ENCODE assay signal across 23 cellular contexts in genomic region chr17:60040843-60041242, GRCh38. TPM values are rescaled to one million over a fixed set of nuclear protein-coding genes. Genes with fewer than 3 reads are reported as not detected.
DNase-seq lines count a peak whose midpoint lies in the region; ATAC-seq, FAIRE-seq and TF ChIP-seq lines count a peak whose summit lies in the region.
"Had no signal": no experiment of that assay in that cellular context is flagged by ENCODE, and none has a peak within 500 bp of the region (broad histone marks: within the 10 kb centered on the region; RNA-seq: fewer than 3 reads in every experiment).

No MANE protein-coding gene starts in this region.

- H3K36me3 ChIP-seq in HepG2 (replicated peaks in 1 of 2; ENCODE audit: control insufficient read depth in 1 of 2, insufficient read depth in 2 of 2, low read length in 2 of 2) (peaks cover 20 to 29% of the 10 kb centered on the region in 2 experiments), right lobe of liver (peaks cover 0 to 25% (median 3%) of the 10 kb centered on the region in 4 donors), WERI-Rb-1 (peaks cover 43% of the 10 kb centered on the region), neural progenitor cell (peaks cover 3% of the 10 kb centered on the region)

- H3K27me3 ChIP-seq in HepG2 (ENCODE audit: control insufficient read depth in 1 of 2, insufficient read depth in 2 of 2, low read length in 2 of 2) (no peaks in the 10 kb centered on the region), right lobe of liver (no peaks in the 10 kb centered on the region), WERI-Rb-1 (ENCODE audit: insufficient read depth, low read depth, severe bottlenecking) (no peaks in the 10 kb centered on the region), neural progenitor cell (no peaks in the 10 kb centered on the region)
- H3K27me3 ChIP-seq: BLaER1 treated with 17β-estradiol and CSF1 and Interleukin-3, amounts not matched to agents 10 nM and 100 nM had no signal

- no peaks in the 10 kb centered on the region for H3F3A ChIP-seq in neural progenitor cell (ENCODE audit: low read depth)

- no peak for TF ChIP-seq EP300 in HepG2 (IDR thresholded peaks at IDR 0.05; ENCODE audit: low read depth in 2 of 2, low read length in 2 of 2)
- no peak for TF ChIP-seq EP300 in HepG2 (CRISPR knock-in tag; IDR thresholded peaks at IDR 0.05; ENCODE audit: borderline replicate concordance)

- CTCF ChIA-PET in HepG2 (lab: Yijun Ruan, JAX; ENCODE audit: low intra/inter-chr PET ratio, low total read pairs): no interaction called here

- in situ Hi-C loops in HepG2 (cut with HindIII; ENCODE audit: extremely low pct_ligation_motif_present, low pct_unique_long_range_greater_than_20kb): no loop called here

- H3K9me3 Mint-ChIP-seq in neural progenitor cell: no peaks in the 10 kb centered on the region
- H3K9me3 Mint-ChIP-seq: CD4-positive, alpha-beta T cell; CD8-positive, alpha-beta T cell had no signal

- FAIRE-seq in HepG2 (lab: Jason Lieb, UNC): no peak
- FAIRE-seq: D721Med, G401.6, GM12891, GM19239 had no signal

- no peak overlapping the region for H3K4me3 Mint-ChIP-seq in neural progenitor cell
- H3K4me3 Mint-ChIP-seq: B cell; CD4-positive, alpha-beta T cell; CD8-positive, alpha-beta T cell had no signal

- H3K9ac ChIP-seq in HepG2 (ENCODE audit: insufficient read depth, low read depth, low read length) (no peak overlapping the region), neural progenitor cell (no peak overlapping the region)
- H3K9ac ChIP-seq: BLaER1 treated with 17β-estradiol and CSF1 and Interleukin-3, amounts not matched to agents 10 nM and 100 nM had no signal

- peaks cover 2% of the 10 kb centered on the region for H3K27me3 Mint-ChIP-seq in neural progenitor cell (ENCODE audit: insufficient read depth, low read depth)

- no peak for TF ChIP-seq CTCF in HepG2 (CRISPR knock-in tag; IDR thresholded peaks at IDR 0.05)
- no peak for TF ChIP-seq CTCF in right lobe of liver (IDR thresholded peaks at IDR 0.05)
- no peak for TF ChIP-seq CTCF in WERI-Rb-1 (IDR thresholded peaks at IDR 0.05; ENCODE audit: low read depth, low read length)
- no peak for TF ChIP-seq CTCF in neural progenitor cell (IDR thresholded peaks at IDR 0.05)

- no peak overlapping the region for H3K27ac Mint-ChIP-seq in neural progenitor cell
- H3K27ac Mint-ChIP-seq: B cell; CD4-positive, alpha-beta T cell; CD8-positive, alpha-beta T cell had no signal

- ATAC-seq in HepG2 (no peak), right lobe of liver (no peak)
- ATAC-seq in stimulated activated naive CD8-positive, alpha-beta T cell treated with anti-CD3 and anti-CD28 coated beads, Interleukin-15, Interleukin-2, amounts not matched to agents 100 U/mL and 50 U/mL, for 24 hours: no peak
- ATAC-seq: A549; CD8-positive, alpha-beta T cell had no signal

- TF ChIP-seq POLR2A in HepG2 (IDR thresholded peaks at IDR 0.05; ENCODE audit: insufficient read depth in 1 of 2, low read depth in 2 of 2, low read length in 2 of 2) (no peak), right lobe of liver (IDR thresholded peaks at IDR 0.05) (no peak)

- H3K27ac ChIP-seq in HepG2 (ENCODE audit: extremely low read length, insufficient read depth, low read length) (no peak overlapping the region), right lobe of liver (no peak overlapping the region), WERI-Rb-1 (0 out of 2 replicates have a peak overlapping the region, but pooled peaks have one; percentile 20), neural progenitor cell (peak overlapping the region; percentile 5)
- H3K27ac ChIP-seq: 22Rv1; A549; BLaER1 treated with 17β-estradiol and CSF1 and Interleukin-3, amounts not matched to agents 10 nM and 100 nM; C4-2B had no signal

- peaks cover 18% of the 10 kb centered on the region for H3K36me3 Mint-ChIP-seq in neural progenitor cell

- H3K4me3 ChIP-seq in HepG2 (replicated peaks in 1 of 3; ENCODE audit: insufficient read depth in 1 of 3, low read depth in 2 of 3, low read length in 3 of 3) (no peak overlapping the region), right lobe of liver (no peak overlapping the region), WERI-Rb-1 (ENCODE audit: low read depth, low read length) (no peak overlapping the region), neural progenitor cell (no peak overlapping the region)
- H3K4me3 ChIP-seq: A549; BLaER1 treated with 17β-estradiol and CSF1 and Interleukin-3, amounts not matched to agents 10 nM and 100 nM had no signal

- TSS peak; percentile 20 for BruUV-seq in HepG2 (replicated peaks; lab: Mats Ljungman, UMichigan)

- H3K4me1 ChIP-seq in HepG2 (ENCODE audit: insufficient read depth, low read length) (peaks cover 20% of the 10 kb centered on the region), right lobe of liver (no peaks in the 10 kb centered on the region), neural progenitor cell (no peaks in the 10 kb centered on the region)
- H3K4me1 ChIP-seq: Caco-2 had no signal

- no peaks in the 10 kb centered on the region for H3K9me3 ChIP-seq in HepG2 (ENCODE audit: low read length)
- H3K9me3 ChIP-seq in right lobe of liver: no peaks in the 10 kb centered on the region
- H3K9me3 ChIP-seq in WERI-Rb-1 (ENCODE audit: severe bottlenecking): no peaks in the 10 kb centered on the region
- no peaks in the 10 kb centered on the region for H3K9me3 ChIP-seq in neural progenitor cell (ENCODE audit: low read depth)
- H3K9me3 ChIP-seq: A549; BLaER1 treated with 17β-estradiol and CSF1 and Interleukin-3, amounts not matched to agents 10 nM and 100 nM; Caco-2 had no signal

- DNase-seq in HepG2 (ENCODE audit: low spot score) (no peak), right lobe of liver (no peak), WERI-Rb-1 (no peak), neural progenitor cell (ENCODE audit: low spot score) (no peak), NOMO-1 treated with dmso at 0.1 percent for 144 hours (lab: John Stamatoyannopoulos, UW; ENCODE audit: unreplicated experiment) (no peak)
- DNase-seq in stimulated activated naive CD8-positive, alpha-beta T cell treated with anti-CD3 and anti-CD28 coated beads, Interleukin-15, Interleukin-2, amounts not matched to agents 100 U/mL and 50 U/mL, for 24 hours: no peak
- DNase-seq in activated effector memory CD4-positive, alpha-beta T cell treated with Interleukin-2 at 50 U/mL for 16 hours: no peak
- DNase-seq: AML-193; Caco-2; Calu3; CD4-positive, alpha-beta T cell; CD8-positive, alpha-beta T cell; DMS79 treated with DMSO at 0.1 percent for 48 hours; GF-D8 had no signal

- peaks cover 5% of the 10 kb centered on the region for H3K4me1 Mint-ChIP-seq in neural progenitor cell

- no peaks in the 10 kb centered on the region for H3K79me2 ChIP-seq in HepG2 (ENCODE audit: insufficient read depth, low read length)
- H3K79me2 ChIP-seq in neural progenitor cell (ENCODE audit: low read depth): no peaks in the 10 kb centered on the region

- H4K20me1 ChIP-seq in HepG2 (ENCODE audit: insufficient read depth, low read length) (no peaks in the 10 kb centered on the region), neural progenitor cell (ENCODE audit: low read depth) (no peaks in the 10 kb centered on the region)
- H4K20me1 ChIP-seq: BLaER1 treated with 17β-estradiol and CSF1 and Interleukin-3, amounts not matched to agents 10 nM and 100 nM had no signal

- WGBS in HepG2 (ENCODE audit: low lambda C conversion rate): 97% methylated on average over 2 of the region's 2 CpGs
- WGBS in right lobe of liver (ENCODE audit: insufficient coverage, low coverage, low lambda C conversion rate, missing lambda C conversion rate): 38% methylated on average over 1 of the region's 2 CpGs

- H3K4me2 ChIP-seq in HepG2 (ENCODE audit: low read depth, low read length): no peak overlapping the region
- no peak overlapping the region for H3K4me2 ChIP-seq in neural progenitor cell
- H3K4me2 ChIP-seq: A549; BLaER1 treated with 17β-estradiol and CSF1 and Interleukin-3, amounts not matched to agents 10 nM and 100 nM had no signal

- no peak for TF ChIP-seq RAD21 in HepG2 (CRISPR knock-in tag; IDR thresholded peaks at IDR 0.05)

- POLR2A ChIA-PET in HepG2 (lab: Yijun Ruan, JAX): no interaction called here

- H2AFZ ChIP-seq in HepG2 (ENCODE audit: low read length): no peak overlapping the region
- H2AFZ ChIP-seq in neural progenitor cell (replicated peaks): no peak overlapping the region

- intact Hi-C loops in HepG2 (cut with micrococcal nuclease; ENCODE audit: unreplicated experiment): no loop called here
- intact Hi-C loops in right lobe of liver (cut with DNase I): no loop called here

TF ChIP-seq in HepG2, 621 proteins besides CTCF, POLR2A, EP300 and RAD21:
- no peak for TF ChIP-seq ZNF138 (CRISPR knock-in tag; IDR thresholded peaks at IDR 0.05; ENCODE audit: low read depth)
- no peak for TF ChIP-seq SMARCC2 (IDR thresholded peaks at IDR 0.05)
- TF ChIP-seq ZNF570 (CRISPR knock-in tag; IDR thresholded peaks at IDR 0.05; ENCODE audit: borderline replicate concordance): no peak

RNA-seq across cellular contexts. Expression of gene HEATR6, which starts 37.9 kb away (rescaled TPM):
- total RNA-seq in HepG2 (2016; rRNA removed; fragmentation: Illumina TruSeq; extraction: Trizol) (18.4 and 20.3 TPM in 2 replicates), right lobe of liver (1 to 10 TPM; 3.6 to 7.3 (median 6.3) TPM), neural progenitor cell (ENCODE audit: low replicate concordance) (49.4 and 54.2 TPM in 2 replicates)
- total RNA-seq in HepG2 (2016; cell fraction: cytosol; rRNA removed; fragmentation: Illumina TruSeq; extraction: Trizol; ENCODE audit: low read depth): 2.3 and 4.3 TPM in 2 replicates
- total RNA-seq in HepG2 (2016; cell fraction: insoluble cytoplasmic fraction; rRNA removed; fragmentation: Illumina TruSeq; extraction: Trizol): 18.9 and 20.3 TPM in 2 replicates
- total RNA-seq in HepG2 (2016; cell fraction: membrane; rRNA removed; fragmentation: Illumina TruSeq; extraction: Trizol): 5.4 and 6.6 TPM in 2 replicates
- 22.7 and 29.7 TPM in 2 replicates for total RNA-seq in HepG2 (2016; cell fraction: nucleus; rRNA removed; fragmentation: Illumina TruSeq; extraction: Trizol)
- 21.4 and 22.1 TPM in 2 replicates for polyA plus RNA-seq in HepG2 (2011; rRNA removed)
- polyA plus RNA-seq in HepG2 (2011; cell fraction: cytosol; rRNA removed): 16.0 and 16.2 TPM in 2 replicates
- 131 and 149 TPM in 2 replicates for polyA plus RNA-seq in HepG2 (2011; cell fraction: nucleus; rRNA removed)
- 14.9 and 15.5 TPM in 2 replicates for polyA plus RNA-seq in HepG2 (2012)
- polyA plus RNA-seq in HepG2 (2016; cell fraction: cytosol; fragmentation: Illumina TruSeq; extraction: Trizol; ENCODE audit: low read depth): 0.63 and 0.85 TPM in 2 replicates
- 12.1 and 12.7 TPM in 2 replicates for polyA plus RNA-seq in HepG2 (2016; cell fraction: insoluble cytoplasmic fraction; fragmentation: Illumina TruSeq; extraction: Trizol; ENCODE audit: low read depth)
- polyA plus RNA-seq in HepG2 (2016; cell fraction: membrane; fragmentation: Illumina TruSeq; extraction: Trizol; ENCODE audit: low read depth): 1.4 and 1.7 TPM in 2 replicates
- polyA plus RNA-seq in HepG2 (2016; cell fraction: nucleus; fragmentation: Illumina TruSeq; extraction: Trizol; ENCODE audit: insufficient read depth, low read depth): 34.2 and 40.8 TPM in 2 replicates
- 30.5 and 72.9 TPM in 2 replicates for polyA minus RNA-seq in HepG2 (2011; rRNA and poly(A)+ RNA removed; ENCODE audit: low replicate concordance)
- 17.1 and 24.8 TPM in 2 replicates for polyA minus RNA-seq in HepG2 (2011; cell fraction: cytosol; rRNA and poly(A)+ RNA removed)
- 72.4 and 73.8 TPM in 2 replicates for polyA minus RNA-seq in HepG2 (2011; cell fraction: nucleus; rRNA and poly(A)+ RNA removed)

Comparison
In these comparisons a context has a peak if more than half of its experiments do, and no peak if none do; other contexts are left out.
1. H3K27ac ChIP-seq: peak in WERI-Rb-1 (single experiment) and neural progenitor cell (single experiment); none in HepG2 (single experiment) and right lobe of liver (0 of 3).